ENCODE assay signal across 32 cellular contexts in the genomic region with DNA sequence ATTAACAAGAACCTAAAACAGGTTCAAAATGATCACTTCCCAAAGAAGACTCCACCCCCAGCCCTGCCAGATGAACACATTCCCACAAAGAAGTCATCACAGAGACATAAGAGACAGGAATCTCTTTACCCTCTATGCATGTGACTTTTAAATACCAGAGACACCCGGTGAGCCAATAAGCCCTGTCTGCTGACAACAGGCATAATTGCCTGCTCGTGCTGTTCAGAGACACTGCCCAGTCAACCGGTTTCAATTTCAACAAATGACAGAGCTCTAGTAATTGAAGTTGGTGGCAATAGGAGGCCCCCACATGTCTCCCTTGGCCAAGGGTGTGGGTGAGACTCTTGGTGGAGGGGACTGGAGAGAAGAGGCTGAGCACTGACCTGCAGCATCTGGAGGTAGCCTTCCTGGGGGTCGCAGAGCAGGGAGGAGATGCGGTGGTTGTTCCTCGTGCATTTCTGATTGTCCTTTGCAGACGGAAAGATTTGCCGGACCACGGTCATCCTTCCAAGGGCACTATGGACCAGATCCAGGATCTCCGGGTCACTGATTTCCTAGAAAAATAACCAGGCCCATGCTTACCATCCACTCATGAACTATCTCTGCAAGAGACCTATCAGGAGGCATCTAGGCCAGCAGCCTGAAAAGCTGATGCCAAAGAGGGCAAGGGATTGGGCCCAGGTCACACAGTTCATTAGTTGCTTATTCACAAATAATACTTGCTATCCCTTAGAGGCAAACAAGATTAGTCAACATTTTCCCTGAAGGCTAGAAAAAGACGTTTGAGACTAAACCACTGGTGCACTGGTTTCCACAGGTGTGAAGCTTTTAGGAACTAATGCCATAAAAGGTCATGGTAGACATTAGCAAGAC.
"Had no signal": no experiment of that assay in that cellular context is flagged by ENCODE, and none has a peak within 500 bp of the region (broad histone marks: within the 10 kb centered on the region; RNA-seq: fewer than 3 reads in every experiment).

No MANE protein-coding gene starts in this region.

- H3K27ac ChIP-seq: brain microvascular endothelial cell, foreskin keratinocyte, gastrocnemius medialis, WERI-Rb-1 had no signal

- H3K9me3 Mint-ChIP-seq: activated B cell treated with CpG ODN at 0.5 μM for 24 hours; activated CD8-positive, alpha-beta T cell treated with anti-CD3 and anti-CD28 coated beads for 36 hours; activated T-cell treated with anti-CD3 and anti-CD28 coated beads, Interleukin-2, amount 50 U/mL, for 4 hours; activated T-helper 17 cell treated with anti-CD3 and anti-CD28 coated beads, Interleukin-2, amount 50 U/mL, for 72 hours; central memory CD8-positive, alpha-beta T cell; endodermal cell; T-helper 2 cell treated with Interferon-gamma antibody and Interleukin-4, amounts not matched to agents 5 μg/mL and 100 μg/mL, for 36 hours had no signal

- H3K4me1 Mint-ChIP-seq: activated T-helper 17 cell treated with anti-CD3 and anti-CD28 coated beads, Interleukin-2, amount 50 U/mL, for 72 hours; central memory CD8-positive, alpha-beta T cell; T-helper 17 cell had no signal

- H3K27me3 Mint-ChIP-seq: activated CD8-positive, alpha-beta T cell treated with anti-CD3 and anti-CD28 coated beads for 36 hours; activated naive CD8-positive, alpha-beta T cell had no signal

- H3K9me3 ChIP-seq: gastrocnemius medialis had no signal

- H3K36me3 Mint-ChIP-seq: activated naive CD8-positive, alpha-beta T cell had no signal

- H3K4me3 Mint-ChIP-seq: activated B cell treated with CpG ODN at 0.5 μM for 24 hours; activated CD8-positive, alpha-beta T cell treated with anti-CD3 and anti-CD28 coated beads for 36 hours; activated naive CD8-positive, alpha-beta T cell; activated T-cell treated with anti-CD3 and anti-CD28 coated beads, Interleukin-2, amount 50 U/mL, for 4 hours; activated T-helper 17 cell treated with anti-CD3 and anti-CD28 coated beads, Interleukin-2, amount 50 U/mL, for 72 hours; central memory CD8-positive, alpha-beta T cell; endodermal cell; T-helper 17 cell; T-helper 2 cell treated with Interferon-gamma antibody and Interleukin-4, amounts not matched to agents 5 μg/mL and 100 μg/mL, for 36 hours had no signal

- DNase-seq: activated B cell treated with CpG ODN at 0.5 μM for 24 hours; activated CD4-positive, alpha-beta T cell treated with anti-CD3 and anti-CD28 coated beads for 48 hours; activated CD4-positive, alpha-beta T cell treated with anti-CD3 and anti-CD28 coated beads, Interleukin-2, amount 50 U/mL, for 1 hour; activated CD4-positive, alpha-beta T cell treated with anti-CD3 and anti-CD28 coated beads, Interleukin-2, amount 50 U/mL, for 48 hours; activated CD8-positive, alpha-beta memory T cell treated with anti-CD3 and anti-CD28 coated beads for 24 hours; activated CD8-positive, alpha-beta T cell treated with anti-CD3 and anti-CD28 coated beads for 36 hours; activated effector memory CD4-positive, alpha-beta T cell treated with Interleukin-2 at 50 U/mL for 16 hours; activated gamma-delta T cell treated with Interleukin-2 at 50 U/mL for 16 hours; activated naive CD4-positive, alpha-beta T cell treated with anti-CD3 and anti-CD28 coated beads, Interleukin-2, amount 50 U/mL, for 16 hours; activated naive CD4-positive, alpha-beta T cell treated with Interleukin-2 at 50 U/mL for 16 hours; activated T-cell treated with anti-CD3 and anti-CD28 coated beads, Interleukin-2, amount 50 U/mL, for 4 hours; amniotic stem cell; anterior cingulate cortex; brain microvascular endothelial cell; cortex of kidney; effector memory CD4-positive, alpha-beta T cell; endodermal cell; foreskin keratinocyte; gastrocnemius medialis; glutamatergic neuron; T-helper 1 cell; T-helper 17 cell; T1000; WERI-Rb-1 had no signal

- H3K4me3 ChIP-seq: gastrocnemius medialis had no signal

- H3K36me3 ChIP-seq: brain microvascular endothelial cell, gastrocnemius medialis, WERI-Rb-1 had no signal

- H3K27me3 ChIP-seq: brain microvascular endothelial cell, foreskin keratinocyte, gastrocnemius medialis had no signal

- ATAC-seq: activated CD4-positive, CD25-positive, alpha-beta regulatory T cell treated with anti-CD3 and anti-CD28 coated beads, Interleukin-2, amount 50 U/mL, for 24 hours; activated CD8-positive, alpha-beta T cell treated with anti-CD3 and anti-CD28 coated beads for 36 hours; activated T-cell treated with anti-CD3 and anti-CD28 coated beads, Interleukin-2, amount 50 U/mL, for 4 hours; activated T-helper 17 cell treated with anti-CD3 and anti-CD28 coated beads, Interleukin-2, amount 50 U/mL, for 72 hours; esophagus mucosa; foreskin keratinocyte; gastrocnemius medialis; T-helper 17 cell had no signal

- H3K4me1 ChIP-seq: foreskin keratinocyte had no signal

- H3K27ac Mint-ChIP-seq: activated B cell treated with CpG ODN at 0.5 μM for 24 hours; activated CD8-positive, alpha-beta T cell treated with anti-CD3 and anti-CD28 coated beads for 36 hours; activated naive CD8-positive, alpha-beta T cell; activated T-helper 17 cell treated with anti-CD3 and anti-CD28 coated beads, Interleukin-2, amount 50 U/mL, for 72 hours; endodermal cell; T-helper 17 cell; T-helper 2 cell treated with Interferon-gamma antibody and Interleukin-4, amounts not matched to agents 5 μg/mL and 100 μg/mL, for 36 hours had no signal

- FAIRE-seq: astrocyte, bronchial epithelial cell had no signal
